ENCODE assay signal across 1 cellular context in genomic region chr3:31871939-31872507, GRCh38.
TF ChIP-seq lines count a peak whose summit lies in the region.

No MANE protein-coding gene starts in this region.

TF ChIP-seq in GM23338, 12 proteins besides CTCF, POLR2A, EP300 and RAD21 (continued from another document):
- TF ChIP-seq EZH2phosphoT487 (IDR thresholded peaks at IDR 0.05; ENCODE audit: unreplicated experiment) (no peak), CREB1 (CRISPR knock-in tag; IDR thresholded peaks at IDR 0.05; ENCODE audit: low read depth) (no peak), STAT1 (IDR thresholded peaks at IDR 0.05; ENCODE audit: unreplicated experiment) (no peak), ZNF114 (CRISPR knock-in tag; IDR thresholded peaks at IDR 0.05) (no peak), NANOG (IDR thresholded peaks at IDR 0.05; ENCODE audit: borderline replicate concordance) (no peak), REST (IDR thresholded peaks at IDR 0.05; ENCODE audit: unreplicated experiment) (no peak)
